ENCODE assay signal across 16 cellular contexts in genomic region chr11:1864831-1865665, GRCh38. TPM values are rescaled to one million over a fixed set of nuclear protein-coding genes. Genes with fewer than 3 reads are reported as not detected.
DNase-seq lines count a peak whose midpoint lies in the region; ATAC-seq, FAIRE-seq and TF ChIP-seq lines count a peak whose summit lies in the region.
"Had no signal": no experiment of that assay in that cellular context is flagged by ENCODE, and none has a peak within 500 bp of the region (broad histone marks: within the 10 kb centered on the region; RNA-seq: fewer than 3 reads in every experiment).

No MANE protein-coding gene starts in this region.

- H3K36me3 ChIP-seq in gastroesophageal sphincter (no peaks in the 10 kb centered on the region), trophoblast cell (ENCODE audit: control insufficient read depth in 1 of 2, insufficient read depth in 2 of 2, low read length in 2 of 2) (no peaks in the 10 kb centered on the region)

- peaks cover 3% of the 10 kb centered on the region for H3K79me1 ChIP-seq in trophoblast cell (ENCODE audit: low read length)

- TF ChIP-seq POLR2A in A549 (IDR thresholded peaks at IDR 0.05; ENCODE audit: low read length) (no peak), gastroesophageal sphincter (IDR thresholded peaks at IDR 0.05) (no peak)

- H3K9me3 ChIP-seq in A549, result no peaks in the 10 kb centered on the region
- no peaks in the 10 kb centered on the region for H3K9me3 ChIP-seq in gastroesophageal sphincter
- H3K9me3 ChIP-seq in trophoblast cell (ENCODE audit: insufficient read depth, low read depth, low read length), result peaks cover 2% of the 10 kb centered on the region
- H3K9me3 ChIP-seq: body of pancreas had no signal

- H3K79me2 ChIP-seq in trophoblast cell (ENCODE audit: control insufficient read depth, insufficient read depth, low read length, poor library complexity), result no peaks in the 10 kb centered on the region

- POLR2A ChIA-PET in A549 (lab: Yijun Ruan, JAX), result no interaction called here

- no peak for TF ChIP-seq RAD21 in A549 (conservative IDR thresholded peaks at IDR 0.05 in 1 of 2, IDR thresholded peaks at IDR 0.05 in 1 of 2)

- H3K9ac ChIP-seq in trophoblast cell (ENCODE audit: low read length), result no peak overlapping the region

- TF ChIP-seq CTCF in A549 (IDR thresholded peaks at IDR 0.05) (no peak), gastroesophageal sphincter (IDR thresholded peaks at IDR 0.05) (no peak)

- no peak overlapping the region for H4K91ac ChIP-seq in trophoblast cell (ENCODE audit: low read depth, low read length)

- WGBS in A549 (ENCODE audit: missing lambda C conversion rate), result 85% methylated on average over 27 of the region's 30 CpGs
- 62 to 66% methylated on average over 13 to 19 of the region's 30 CpGs for WGBS in gastroesophageal sphincter (ENCODE audit: low coverage in 1 of 2), 2 donors
- WGBS in trophoblast cell (ENCODE audit: extremely low coverage, insufficient coverage, insufficient read length), result no CpG with 5 or more reads among the region's 30 CpGs

- H2BK12ac ChIP-seq in trophoblast cell (ENCODE audit: low read length), result peak overlapping the region; percentile 15

- H2AK5ac ChIP-seq in trophoblast cell (ENCODE audit: low read length), result peak overlapping the region; percentile 5

- H2BK120ac ChIP-seq in trophoblast cell (ENCODE audit: insufficient read depth, low read length, poor library complexity), result no peak overlapping the region

- DNase-seq in A549 (ENCODE audit: low read depth in 1 of 2, low spot score in 1 of 2) (no peak), NCI-H2029 treated with DMSO at 0.1 percent for 48 hours (lab: John Stamatoyannopoulos, UW) (peak; percentile 22), trophoblast cell (no peak), MV-4-11 (lab: John Stamatoyannopoulos, UW) (no peak), retina (no peak)
- DNase-seq: activated CD8-positive, alpha-beta memory T cell treated with anti-CD3 and anti-CD28 coated beads, Interleukin-2, amount 10 ng/mL, durations not matched to agents 7 days and 5 days; foreskin melanocyte; NCI-H524 treated with DMSO at 0.1 percent for 48 hours; stimulated activated CD4-positive, alpha-beta T cell treated with anti-CD3 and anti-CD28 coated beads, Interleukin-4, amount 100 ng/mL, for 1 hour had no signal

- H2AFZ ChIP-seq in trophoblast cell (ENCODE audit: insufficient read depth, low read length, poor library complexity), result no peak overlapping the region

- no peak overlapping the region for H3K4ac ChIP-seq in trophoblast cell (ENCODE audit: low read depth, low read length)

- no peak overlapping the region for H3K18ac ChIP-seq in trophoblast cell (ENCODE audit: low read length)

- no peak overlapping the region for H4K8ac ChIP-seq in trophoblast cell (ENCODE audit: low read depth, low read length)

- H3K27me3 ChIP-seq in gastroesophageal sphincter (peaks cover 6% of the 10 kb centered on the region), trophoblast cell (ENCODE audit: insufficient read depth, low read length) (no peaks in the 10 kb centered on the region)
- H3K27me3 ChIP-seq: body of pancreas had no signal

- H2BK5ac ChIP-seq in trophoblast cell (ENCODE audit: low read depth, low read length, poor library complexity), result no peak overlapping the region

- H3K4me1 ChIP-seq in A549, result peaks cover 42% of the 10 kb centered on the region
- peaks cover 0 to 66% (median 36%) of the 10 kb centered on the region in 3 donors for H3K4me1 ChIP-seq in gastroesophageal sphincter
- peaks cover 13 to 14% of the 10 kb centered on the region in 2 experiments for H3K4me1 ChIP-seq in trophoblast cell (ENCODE audit: control insufficient read depth in 1 of 2, insufficient read depth in 2 of 2, low read length in 2 of 2)

- H3K4me2 ChIP-seq in A549, result peak overlapping the region; percentile 81; the same call in 2 of the 3 replicates
- H3K4me2 ChIP-seq in trophoblast cell (ENCODE audit: low read length), result no peak overlapping the region

- no peak for TF ChIP-seq EP300 in A549 (IDR thresholded peaks at IDR 0.05)
- TF ChIP-seq EP300 in gastroesophageal sphincter (IDR thresholded peaks at IDR 0.05), result no peak

- CTCF ChIA-PET in A549 (lab: Yijun Ruan, JAX), result interaction anchor here (1.0 to 3.5 kb wide), 5 partner anchors 9 to 212 kb away, joined by 3 to 19 read pairs (median 7); no protein-coding TSS in a partner anchor

- no peak overlapping the region for H4K12ac ChIP-seq in trophoblast cell (ENCODE audit: low read depth, low read length)

- H3K27ac ChIP-seq in A549 (peak overlapping the region; percentile 87 to 94), gastroesophageal sphincter (peak overlapping the region in 3 of 4 donors; percentile 85 to 88 (median 87)), trophoblast cell (ENCODE audit: low read depth, low read length) (no peak overlapping the region)
- H3K27ac ChIP-seq: C4-2B had no signal

- no peak for FAIRE-seq in A549 (lab: Jason Lieb, UNC)
- FAIRE-seq: GM12891, K562 had no signal

- ATAC-seq in A549 (peak in 1 of 2 experiments; percentile 15; a peak in 2 of 6 replicates), gastroesophageal sphincter (no peak), GM21723 (IDR thresholded peaks at IDR 0.05; ENCODE audit: unreplicated experiment) (no peak), HG02885 (IDR thresholded peaks at IDR 0.05; ENCODE audit: poor library complexity, unreplicated experiment) (no peak)
- ATAC-seq: activated CD8-positive, alpha-beta memory T cell treated with anti-CD3 and anti-CD28 coated beads, Interleukin-2, amount 10 ng/mL, durations not matched to agents 7 days and 5 days; body of pancreas; K562 had no signal

- H3K4me3 ChIP-seq in A549, result no peak overlapping the region
- H3K4me3 ChIP-seq in gastroesophageal sphincter, result peak overlapping the region in 1 of 2 donors; percentile 45
- H3K4me3 ChIP-seq in trophoblast cell (ENCODE audit: low read depth, low read length), result no peak overlapping the region
- H3K4me3 ChIP-seq: body of pancreas, K562 had no signal

- no peak overlapping the region for H3K23ac ChIP-seq in trophoblast cell (ENCODE audit: low read length)

- no peak overlapping the region for H3K14ac ChIP-seq in trophoblast cell (ENCODE audit: low read length)

TF ChIP-seq in A549, 52 proteins besides CTCF, POLR2A, EP300 and RAD21 (continues in another document):
- TF ChIP-seq NFE2L2 (conservative IDR thresholded peaks at IDR 0.05; ENCODE audit: low read length) (no peak), HMGXB4 (CRISPR knock-in tag; IDR thresholded peaks at IDR 0.05; ENCODE audit: borderline replicate concordance) (no peak), PHF8 (IDR thresholded peaks at IDR 0.05; ENCODE audit: borderline replicate concordance, low read depth) (no peak)

RNA-seq across cellular contexts. Expression of gene LSP1, which starts 12.2 kb away (rescaled TPM):
- polyA plus RNA-seq in A549 (2011; rRNA removed) (0.42 and 0.67 TPM in 2 replicates), A549 (2017; fragmentation: RNase III; extraction: RNeasy Plus Mini Kit Qiagen cat#74134 plus additional on column Dnase treatment) (1.7 to 5.5 TPM (median 3.5 TPM) in 3 replicates)
- 0.21 and 0.23 TPM in 2 replicates for polyA plus RNA-seq in A549 (2012; cell fraction: cytosol; rRNA removed)
- 0.13 and 0.15 TPM in 2 replicates for polyA plus RNA-seq in A549 (2012; cell fraction: nucleus; rRNA removed)
- polyA minus RNA-seq in A549 (2011; rRNA and poly(A)+ RNA removed), result 2.8 TPM in 1 of 2 replicates, not detected in the other
- total RNA-seq in gastroesophageal sphincter, result 100 to 1,000 TPM in 1 of 4 donors, 10 to 100 TPM in 3; 13.4 to 133 (median 47.7) TPM
- polyA plus RNA-seq in trophoblast cell (2013), result 0.67 and 0.68 TPM in 2 replicates

RNA-seq across cellular contexts. Expression of gene TNNI2, which starts 26.3 kb away (rescaled TPM):
- polyA plus RNA-seq in A549 (2011; rRNA removed), result not detected in 2 replicates
- not detected in 2 replicates for polyA plus RNA-seq in A549 (2012; cell fraction: cytosol; rRNA removed)
- 0.31 TPM in 1 of 2 replicates, not detected in the other for polyA plus RNA-seq in A549 (2012; cell fraction: nucleus; rRNA removed)
- polyA plus RNA-seq in A549 (2017; fragmentation: RNase III; extraction: RNeasy Plus Mini Kit Qiagen cat#74134 plus additional on column Dnase treatment), result not detected in 3 replicates
- not detected in 2 replicates for polyA minus RNA-seq in A549 (2011; rRNA and poly(A)+ RNA removed)
- 1 to 10 TPM in 1 of 4 donors, not detected in 3; 1.0 TPM for total RNA-seq in gastroesophageal sphincter
- polyA plus RNA-seq in trophoblast cell (2013), result 1.1 and 1.7 TPM in 2 replicates
- total RNA-seq: K562 had no signal
- polyA plus RNA-seq: K562 had no signal

RNA-seq across cellular contexts. Expression of gene PRR33, which starts 26.6 kb away (rescaled TPM):
- polyA plus RNA-seq in A549 (2011; rRNA removed) (not detected in 2 replicates), A549 (2017; fragmentation: RNase III; extraction: RNeasy Plus Mini Kit Qiagen cat#74134 plus additional on column Dnase treatment) (not detected in 3 replicates)
- polyA plus RNA-seq in A549 (2012; cell fraction: cytosol; rRNA removed), result not detected in 2 replicates
- polyA plus RNA-seq in A549 (2012; cell fraction: nucleus; rRNA removed), result 0.02 TPM in 1 of 2 replicates, not detected in the other
- polyA minus RNA-seq in A549 (2011; rRNA and poly(A)+ RNA removed), result not detected in 2 replicates
- total RNA-seq in gastroesophageal sphincter, result not detected
- polyA plus RNA-seq in trophoblast cell (2013), result not detected in 2 replicates
- total RNA-seq: activated CD8-positive, alpha-beta memory T cell treated with anti-CD3 and anti-CD28 coated beads, Interleukin-2, amount 10 ng/mL, durations not matched to agents 7 days and 5 days; body of pancreas; K562 had no signal
- polyA plus RNA-seq: K562 had no signal

RNA-seq across cellular contexts. Expression of gene SYT8, which starts 30.3 kb away (rescaled TPM):
- polyA plus RNA-seq in A549 (2011; rRNA removed) (not detected in 2 replicates), A549 (2017; fragmentation: RNase III; extraction: RNeasy Plus Mini Kit Qiagen cat#74134 plus additional on column Dnase treatment) (0.21 to 0.25 TPM (median 0.22 TPM) in 3 replicates)
- polyA plus RNA-seq in A549 (2012; cell fraction: cytosol; rRNA removed), result 0.06 TPM in 1 of 2 replicates, not detected in the other
- 0.34 and 0.70 TPM in 2 replicates for polyA plus RNA-seq in A549 (2012; cell fraction: nucleus; rRNA removed)
- not detected in 2 replicates for polyA minus RNA-seq in A549 (2011; rRNA and poly(A)+ RNA removed)
- 1 to 10 TPM in 1 of 4 donors, not detected in 3; 2.2 TPM for total RNA-seq in gastroesophageal sphincter
- 1.1 and 1.4 TPM in 2 replicates for polyA plus RNA-seq in trophoblast cell (2013)
- total RNA-seq: activated CD8-positive, alpha-beta memory T cell treated with anti-CD3 and anti-CD28 coated beads, Interleukin-2, amount 10 ng/mL, durations not matched to agents 7 days and 5 days; K562 had no signal
- polyA plus RNA-seq: K562 had no signal

RNA-seq across cellular contexts. Expression of gene TNNT3, which starts 54.5 kb away (rescaled TPM):
- polyA plus RNA-seq in A549 (2011; rRNA removed) (not detected in 2 replicates), A549 (2017; fragmentation: RNase III; extraction: RNeasy Plus Mini Kit Qiagen cat#74134 plus additional on column Dnase treatment) (0.15 TPM in 1 of 3 replicates, not detected in the others)
- 0.07 TPM in 1 of 2 replicates, not detected in the other for polyA plus RNA-seq in A549 (2012; cell fraction: cytosol; rRNA removed)
- not detected in 2 replicates for polyA plus RNA-seq in A549 (2012; cell fraction: nucleus; rRNA removed)
- polyA minus RNA-seq in A549 (2011; rRNA and poly(A)+ RNA removed), result not detected in 2 replicates
- total RNA-seq in gastroesophageal sphincter, result 1 to 10 TPM; 1.7 to 4.3 (median 2.5) TPM
- polyA plus RNA-seq in trophoblast cell (2013), result 4.2 and 4.5 TPM in 2 replicates
- total RNA-seq: K562 had no signal
